ENCODE assay signal across 27 cellular contexts in genomic region chr4:186593587-186593973, GRCh38. TPM values are rescaled to one million over a fixed set of nuclear protein-coding genes. Genes with fewer than 3 reads are reported as not detected.
"Had no signal": no experiment of that assay in that cellular context is flagged by ENCODE, and none has a peak within 500 bp of the region (broad histone marks: within the 10 kb centered on the region; RNA-seq: fewer than 3 reads in every experiment).

No MANE protein-coding gene starts in this region.

- H3K4me2 ChIP-seq: hepatocyte had no signal

- H2AFZ ChIP-seq: hepatocyte had no signal

- H3K79me2 ChIP-seq: hepatocyte had no signal

- DNase-seq: cortex of kidney; dorsolateral prefrontal cortex; effector CD8-positive, alpha-beta T cell; foreskin keratinocyte; left colon; left ventricle myocardium superior; mesenchymal stem cell; naive thymus-derived CD8-positive, alpha-beta T cell; posterior cingulate gyrus; spleen; stimulated activated CD4-positive, alpha-beta T cell treated with anti-CD3 and anti-CD28 coated beads, Interleukin-15, amount 100 ng/mL, for 24 hours; stimulated activated CD4-positive, alpha-beta T cell treated with anti-CD3 and anti-CD28 coated beads, Interleukin-1b, Interleukin-23, amount 100 ng/mL, for 48 hours; stimulated activated CD4-positive, alpha-beta T cell treated with anti-CD3 and anti-CD28 coated beads, Interleukin-4, amount 100 ng/mL, for 24 hours; tibial artery; upper lobe of right lung had no signal

- H3K9me3 ChIP-seq: neutrophil, spleen, tibial artery, upper lobe of right lung, vagina had no signal

- H3K36me3 ChIP-seq: neutrophil, spleen had no signal

- H3K4me3 ChIP-seq: dorsolateral prefrontal cortex, hepatocyte, lung, spleen, tibial artery, upper lobe of right lung, vagina had no signal

- ATAC-seq: foreskin keratinocyte; left ventricle myocardium superior; naive thymus-derived CD8-positive, alpha-beta T cell; sciatic nerve; stimulated activated memory B cell treated with anti-CD40 and anti-IgM and Interleukin-4, amounts not matched to agents 10 μg/mL and 1 μg/mL and 100 μg/mL, for 72 hours; upper lobe of right lung had no signal

- H3K27me3 ChIP-seq: dorsolateral prefrontal cortex, foreskin keratinocyte, hepatocyte, neutrophil, spleen, tibial artery, upper lobe of right lung, vagina had no signal

- H3K27ac ChIP-seq: dorsolateral prefrontal cortex, epithelial cell of prostate, foreskin keratinocyte, hepatocyte, neutrophil, spleen, tibial artery, upper lobe of right lung, vagina had no signal

- H3K4me1 ChIP-seq: foreskin keratinocyte, spleen, tibial artery, upper lobe of right lung, vagina had no signal

RNA-seq across cellular contexts. Expression of gene MTNR1A, which starts 38.2 kb away (rescaled TPM):
- total RNA-seq: foreskin keratinocyte; hepatocyte; kidney epithelial cell; left ventricle myocardium superior; mononuclear cell; naive thymus-derived CD8-positive, alpha-beta T cell; osteoblast; pulmonary artery endothelial cell; sciatic nerve; skeletal muscle tissue; spleen; upper lobe of right lung; vagina had no signal
